ENCODE assay signal across 8 cellular contexts in genomic region chr12:113214938-113215400, GRCh38. TPM values are rescaled to one million over a fixed set of nuclear protein-coding genes. Genes with fewer than 3 reads are reported as not detected.
A peak's percentile ranks its signal among the peaks of the same experiment; 100 is the strongest.
DNase-seq lines count a peak whose midpoint lies in the region; ATAC-seq and TF ChIP-seq lines count a peak whose summit lies in the region.

No MANE protein-coding gene starts in this region.

- H3K4me3 ChIP-seq in upper lobe of left lung, result no peak overlapping the region

- no peaks in the 10 kb centered on the region for H3K36me3 Mint-ChIP-seq in activated T-helper 17 cell treated with anti-CD3 and anti-CD28 coated beads, Interleukin-2, amount 50 U/mL, for 72 hours (ENCODE audit: low read depth)

- H3K9me3 ChIP-seq in upper lobe of left lung, result no peaks in the 10 kb centered on the region

- peak overlapping the region; percentile 48 to 75 (median 50) for H3K27ac ChIP-seq in upper lobe of left lung

- peak; percentile 77 for ATAC-seq in activated T-helper 17 cell treated with anti-CD3 and anti-CD28 coated beads, Interleukin-2, amount 50 U/mL, for 72 hours (replicated peaks)
- ATAC-seq in upper lobe of left lung (ENCODE audit: low FRiP score in 2 of 2) (peak; percentile 90 to 97), HG03135 (IDR thresholded peaks at IDR 0.05; ENCODE audit: unreplicated experiment) (no peak), HG03521 (IDR thresholded peaks at IDR 0.05; ENCODE audit: unreplicated experiment) (no peak)

- H3K9me3 Mint-ChIP-seq in activated T-helper 17 cell treated with anti-CD3 and anti-CD28 coated beads, Interleukin-2, amount 50 U/mL, for 72 hours, result no peaks in the 10 kb centered on the region

- H3K27me3 Mint-ChIP-seq in activated T-helper 17 cell treated with anti-CD3 and anti-CD28 coated beads, Interleukin-2, amount 50 U/mL, for 72 hours, result no peaks in the 10 kb centered on the region

- H3K36me3 ChIP-seq in upper lobe of left lung, result no peaks in the 10 kb centered on the region

- H3K4me1 ChIP-seq in upper lobe of left lung, result peaks cover 10 to 43% (median 25%) of the 10 kb centered on the region in 4 donors

- peak in 2 of 4 donors; percentile 71 to 93 for TF ChIP-seq EP300 in upper lobe of left lung (IDR thresholded peaks at IDR 0.05)

- H3K4me3 Mint-ChIP-seq in activated T-helper 17 cell treated with anti-CD3 and anti-CD28 coated beads, Interleukin-2, amount 50 U/mL, for 72 hours, result peak overlapping the region; percentile 3

- peak overlapping the region; percentile 12 for H3K27ac Mint-ChIP-seq in activated T-helper 17 cell treated with anti-CD3 and anti-CD28 coated beads, Interleukin-2, amount 50 U/mL, for 72 hours

- no peaks in the 10 kb centered on the region for H3K27me3 ChIP-seq in upper lobe of left lung

- peaks cover 18% of the 10 kb centered on the region for H3K4me1 Mint-ChIP-seq in activated T-helper 17 cell treated with anti-CD3 and anti-CD28 coated beads, Interleukin-2, amount 50 U/mL, for 72 hours

- WGBS in upper lobe of left lung, 2 donors, result 28 to 40% methylated on average over 5 of the region's 5 CpGs

- in situ Hi-C loops in KBM-7 (cut with MboI; ENCODE audit: low pct_unique_long_range_greater_than_20kb, low sequenced_read_pairs), result no loop called here

- TF ChIP-seq POLR2A in upper lobe of left lung (IDR thresholded peaks at IDR 0.05), result peak in 1 of 4 donors; percentile 48

- peak in 4 of 6 experiments; percentile 36 to 62 (median 45) for TF ChIP-seq CTCF in upper lobe of left lung (IDR thresholded peaks at IDR 0.05)

- DNase-seq in NCI-H2029 (lab: John Stamatoyannopoulos, UW) (peak; percentile 48), NCI-H2029 treated with DMSO at 0.1 percent for 48 hours (lab: John Stamatoyannopoulos, UW) (no peak), KBM-7 (peak; percentile 73), islet precursor cell (peak; percentile 97), upper lobe of left lung (peak in 1 of 2 donors; percentile 79)

RNA-seq across cellular contexts. Expression of gene TPCN1, which starts 6.3 kb away (rescaled TPM):
- 10 to 100 TPM; 29.4 to 67.7 TPM for total RNA-seq in activated T-helper 17 cell treated with anti-CD3 and anti-CD28 coated beads, Interleukin-2, amount 50 U/mL, for 72 hours
- 100 to 1,000 TPM in 1 of 6 donors, 10 to 100 TPM in 5; 36.6 to 193 (median 52.2) TPM for total RNA-seq in upper lobe of left lung

RNA-seq across cellular contexts. Expression of gene RITA1, which starts 29.4 kb away (rescaled TPM):
- 10 to 100 TPM; 14.2 to 23.9 TPM for total RNA-seq in activated T-helper 17 cell treated with anti-CD3 and anti-CD28 coated beads, Interleukin-2, amount 50 U/mL, for 72 hours
- total RNA-seq in upper lobe of left lung, result 10 to 100 TPM; 11.5 to 25.2 (median 17.6) TPM

RNA-seq across cellular contexts. Expression of gene DDX54, which starts 29.7 kb away (rescaled TPM):
- total RNA-seq in activated T-helper 17 cell treated with anti-CD3 and anti-CD28 coated beads, Interleukin-2, amount 50 U/mL, for 72 hours, result 10 to 100 TPM; 47.4 to 86.9 TPM
- total RNA-seq in upper lobe of left lung, result 10 to 100 TPM; 43.3 to 81.5 (median 58.9) TPM

Comparison
In these comparisons a context has a peak if more than half of its experiments do, and no peak if none do; other contexts are left out.
1. ATAC-seq: peak in activated T-helper 17 cell treated with anti-CD3 and anti-CD28 coated beads, Interleukin-2, amount 50 U/mL, for 72 hours (single experiment) and upper lobe of left lung (2 of 2); none in HG03135 (single experiment) and HG03521 (single experiment).